Comparison of ENCODE assay signal across 10 cellular contexts in the genomic region with DNA sequence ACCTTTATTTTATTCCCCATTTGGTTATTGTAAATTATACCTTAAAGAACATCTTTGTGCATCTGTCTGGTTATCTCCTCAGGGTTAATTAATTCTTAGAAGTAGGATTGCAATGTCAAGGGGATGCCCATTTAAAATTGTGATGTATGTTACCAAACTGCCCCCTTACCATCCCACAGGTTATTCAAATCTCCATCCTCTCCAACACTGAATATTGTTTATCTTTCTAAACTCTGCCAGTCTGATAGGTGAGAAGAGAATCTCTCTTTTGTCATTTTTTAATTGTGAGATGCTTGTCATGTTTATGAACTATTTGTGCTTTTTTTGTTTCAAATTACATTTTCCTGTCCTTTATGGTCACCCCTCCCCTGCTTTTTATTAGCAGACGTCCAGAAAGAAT. TPM values are rescaled to one million over a fixed set of nuclear protein-coding genes. Genes with fewer than 3 reads are reported as not detected.
"Had no signal": no experiment of that assay in that cellular context is flagged by ENCODE, and none has a peak within 500 bp of the region (broad histone marks: within the 10 kb centered on the region; RNA-seq: fewer than 3 reads in every experiment).

No MANE protein-coding gene starts in this region.

- H3K27ac Mint-ChIP-seq: IgD-negative memory B cell had no signal

- H3K4me2 ChIP-seq: KMS-11 had no signal

- DNase-seq: IMR-90, KBM-7, KG1 had no signal

- H3K9ac ChIP-seq: KMS-11 had no signal

- H3K27ac ChIP-seq: HL-60, KMS-11 had no signal

- H3K4me3 Mint-ChIP-seq: IgD-negative memory B cell had no signal

- ATAC-seq: HepG2 had no signal

- FAIRE-seq: HepG2, HTR-8/SVneo had no signal

RNA-seq across cellular contexts. Expression of a gene that starts 55.8 kb away (rescaled TPM):
- total RNA-seq: HepG2, HT-29, HT1080, IMR-90 had no signal
- polyA plus RNA-seq: HepG2, IgD-negative memory B cell, IMR-90 had no signal
